1 cellular context compared by ENCODE assay signal in genomic region chr11:103295704-103296103, GRCh38.
TF ChIP-seq lines count a peak whose summit lies in the region.

No MANE protein-coding gene starts in this region.

TF ChIP-seq in GM23338, 12 proteins besides CTCF, POLR2A, EP300 and RAD21 (continued from another document):
- no peak for TF ChIP-seq ZNF462 (CRISPR knock-in tag; IDR thresholded peaks at IDR 0.05)
